9 cellular contexts compared by ENCODE assay signal in genomic region chr13:41017744-41018582, GRCh38. TPM values are rescaled to one million over a fixed set of nuclear protein-coding genes. Genes with fewer than 3 reads are reported as not detected.
DNase-seq lines count a peak whose midpoint lies in the region; ATAC-seq, FAIRE-seq and TF ChIP-seq lines count a peak whose summit lies in the region.
"Had no signal": no experiment of that assay in that cellular context is flagged by ENCODE, and none has a peak within 500 bp of the region (broad histone marks: within the 10 kb centered on the region; RNA-seq: fewer than 3 reads in every experiment).

No MANE protein-coding gene starts in this region.

- H3K9me1 ChIP-seq in endothelial cell of umbilical vein (replicated peaks; ENCODE audit: control insufficient read depth, extremely low read depth, insufficient read depth, low read length) = no peaks in the 10 kb centered on the region

- H3K27ac Mint-ChIP-seq in GM23338 = peak overlapping the region; percentile 49; the same call in 1 of the 2 replicates

- H3K36me3 Mint-ChIP-seq in GM23338 (ENCODE audit: low read depth) = no peaks in the 10 kb centered on the region

- intact Hi-C loops in endothelial cell of umbilical vein (cut with micrococcal nuclease) = loop anchor here (2.0 kb wide), 1 partner anchor 35 kb away; no protein-coding TSS in a partner anchor
- intact Hi-C loops in posterior vena cava (cut with DNase I) = no loop called here

- H3K4me1 ChIP-seq in GM23338 (ENCODE audit: insufficient read depth) (peaks cover 51% of the 10 kb centered on the region), OCI-LY3 (ENCODE audit: low read length) (peaks cover 33% of the 10 kb centered on the region), endothelial cell of umbilical vein (ENCODE audit: control insufficient read depth, extremely low read depth, insufficient read depth, low read length) (peaks cover 3% of the 10 kb centered on the region), skeletal muscle tissue (ENCODE audit: control insufficient read depth in 3 of 3, insufficient read depth in 3 of 3, low read length in 3 of 3) (peaks cover 7 to 14% (median 11%) of the 10 kb centered on the region in 3 donors)

- no peak overlapping the region for H3K27ac ChIP-seq in GM23338 (ENCODE audit: low read depth)
- H3K27ac ChIP-seq in OCI-LY3 (ENCODE audit: low read length) = peak overlapping the region; percentile 97
- no peak overlapping the region for H3K27ac ChIP-seq in endothelial cell of umbilical vein (ENCODE audit: insufficient read depth, low read depth, low read length)
- H3K27ac ChIP-seq in skeletal muscle tissue (ENCODE audit: low read depth, low read length) = peak overlapping the region; percentile 4

- H3K9ac ChIP-seq in OCI-LY3 (ENCODE audit: low read length) (peak overlapping the region; percentile 94), endothelial cell of umbilical vein (replicated peaks; ENCODE audit: extremely low read depth, insufficient read depth, low read length) (peak overlapping the region; percentile 93), skeletal muscle tissue (ENCODE audit: low read depth in 1 of 3, low read length in 3 of 3) (no peak overlapping the region)

- no peaks in the 10 kb centered on the region for H3K9me3 Mint-ChIP-seq in GM23338

- H3K9me3 ChIP-seq in OCI-LY3 (ENCODE audit: insufficient read depth, low read length) (no peaks in the 10 kb centered on the region), endothelial cell of umbilical vein (replicated peaks; ENCODE audit: control insufficient read depth, insufficient read depth, low read length) (no peaks in the 10 kb centered on the region), skeletal muscle tissue (ENCODE audit: control insufficient read depth in 3 of 3, low read length in 3 of 3) (no peaks in the 10 kb centered on the region)

- H3K9me2 ChIP-seq in GM23338 (ENCODE audit: insufficient read depth) = no peaks in the 10 kb centered on the region

- no peak for ATAC-seq in GM23338

- no peak overlapping the region for H2AFZ ChIP-seq in GM23338
- no peak overlapping the region for H2AFZ ChIP-seq in OCI-LY3 (ENCODE audit: low read depth, low read length)
- no peak overlapping the region for H2AFZ ChIP-seq in endothelial cell of umbilical vein (ENCODE audit: low read depth, low read length)

- dilution Hi-C loops in endothelial cell of umbilical vein (cut with MboI; ENCODE audit: extremely low pct_ligation_motif_present, low sequenced_read_pairs) = no loop called here

- H4K20me1 ChIP-seq in GM23338 (replicated peaks; ENCODE audit: insufficient read depth) (no peaks in the 10 kb centered on the region), OCI-LY3 (ENCODE audit: insufficient read depth, low read length) (peaks cover 33% of the 10 kb centered on the region), endothelial cell of umbilical vein (replicated peaks; ENCODE audit: control insufficient read depth, extremely low read depth, insufficient read depth, low read length) (no peaks in the 10 kb centered on the region)

- peaks cover 45% of the 10 kb centered on the region for H3K4me1 Mint-ChIP-seq in GM23338

- CTCF ChIA-PET in endothelial cell of umbilical vein (lab: Charles Lee) = interaction anchor here (2.9 kb wide), 1 partner anchor 37 kb away, joined by 14 read pairs; no protein-coding TSS in a partner anchor

- H3K27me3 Mint-ChIP-seq in GM23338 (ENCODE audit: insufficient read depth, low read depth, poor library complexity) = no peaks in the 10 kb centered on the region

- H3K79me2 ChIP-seq in GM23338 (replicated peaks; ENCODE audit: insufficient read depth) (0 out of 2 replicates have a peak, but pooled peaks cover 3% of the 10 kb centered on the region), OCI-LY3 (ENCODE audit: low read length) (peaks cover 64% of the 10 kb centered on the region), endothelial cell of umbilical vein (ENCODE audit: control insufficient read depth, insufficient read depth, low read length) (peaks cover 49% of the 10 kb centered on the region)

- no peak for TF ChIP-seq POLR2A in endothelial cell of umbilical vein (IDR thresholded peaks at IDR 0.05; ENCODE audit: low read depth, low read length)

- DNase-seq in GM23338 (ENCODE audit: low spot score) = no peak
- peak; percentile 17 for DNase-seq in endothelial cell of umbilical vein (ENCODE audit: low read depth, low spot score)
- no peak for DNase-seq in urothelium cell line (ENCODE audit: low spot score)
- DNase-seq in posterior vena cava (ENCODE audit: low spot score) = no peak
- no peak for DNase-seq in cerebellum (ENCODE audit: low spot score)
- DNase-seq in GM10266 (ENCODE audit: extremely low spot score) = no peak
- DNase-seq: GM23248 had no signal

- no peak for FAIRE-seq in endothelial cell of umbilical vein (lab: Jason Lieb, UNC)
- no peak for FAIRE-seq in urothelium cell line (lab: Jason Lieb, UNC)

- no TSS peak for BruUV-seq in endothelial cell of umbilical vein (replicated peaks; lab: Mats Ljungman, UMichigan)

- POLR2A ChIA-PET in endothelial cell of umbilical vein (lab: Charles Lee) = no interaction called here

- no peak overlapping the region for H3K4me2 ChIP-seq in GM23338
- peak overlapping the region; percentile 79 for H3K4me2 ChIP-seq in OCI-LY3 (ENCODE audit: low read length)
- H3K4me2 ChIP-seq in endothelial cell of umbilical vein (ENCODE audit: insufficient read depth, low read length) = peak overlapping the region; percentile 88

- H3F3A ChIP-seq in GM23338 (replicated peaks; ENCODE audit: low read depth) = no peaks in the 10 kb centered on the region

- no peak overlapping the region for H3K4me3 Mint-ChIP-seq in GM23338

- no peaks in the 10 kb centered on the region for H3K27me3 ChIP-seq in GM23338 (ENCODE audit: insufficient read depth)
- no peaks in the 10 kb centered on the region for H3K27me3 ChIP-seq in OCI-LY3 (ENCODE audit: low read depth, low read length)
- no peaks in the 10 kb centered on the region for H3K27me3 ChIP-seq in endothelial cell of umbilical vein (ENCODE audit: control insufficient read depth in 2 of 2, insufficient read depth in 2 of 2, low read length in 2 of 2)
- H3K27me3 ChIP-seq in skeletal muscle tissue (ENCODE audit: control insufficient read depth in 3 of 3, insufficient read depth in 3 of 3, low read length in 3 of 3) = no peaks in the 10 kb centered on the region

- no peaks in the 10 kb centered on the region for H3K36me3 ChIP-seq in GM23338 (ENCODE audit: insufficient read depth)
- peaks cover 24% of the 10 kb centered on the region for H3K36me3 ChIP-seq in OCI-LY3 (replicated peaks; ENCODE audit: low read depth, low read length)
- H3K36me3 ChIP-seq in endothelial cell of umbilical vein (ENCODE audit: control insufficient read depth in 2 of 2, extremely low read depth in 1 of 2, insufficient read depth in 2 of 2, low read length in 2 of 2) = no peaks in the 10 kb centered on the region
- H3K36me3 ChIP-seq in skeletal muscle tissue (ENCODE audit: control insufficient read depth in 3 of 3, insufficient read depth in 3 of 3, low read length in 3 of 3) = no peaks in the 10 kb centered on the region

- H3K4me3 ChIP-seq in GM23338 (no peak overlapping the region), OCI-LY3 (ENCODE audit: low read length) (peak overlapping the region; percentile 85), endothelial cell of umbilical vein (replicated peaks in 1 of 3; ENCODE audit: insufficient read depth in 1 of 3, low read depth in 1 of 3, low read length in 3 of 3) (peak overlapping the region in 2 of 3 experiments; percentile 19 to 91), skeletal muscle tissue (ENCODE audit: low read length in 3 of 3) (peak overlapping the region in 1 of 3 donors; percentile 14)

- TF ChIP-seq CTCF in GM23338 (conservative IDR thresholded peaks at IDR 0.05; ENCODE audit: low read depth in 2 of 2) = no peak
- TF ChIP-seq CTCF in OCI-LY3 (IDR thresholded peaks at IDR 0.05; ENCODE audit: low read depth, low read length) = no peak
- no peak for TF ChIP-seq CTCF in endothelial cell of umbilical vein (IDR thresholded peaks at IDR 0.05; ENCODE audit: extremely low read depth in 1 of 2, insufficient read depth in 1 of 2, low read depth in 1 of 2, low read length in 2 of 2)
- no peak for TF ChIP-seq CTCF in GM10266 (IDR thresholded peaks at IDR 0.05; ENCODE audit: control insufficient read depth, insufficient read depth, low read depth, missing control alignments)

TF ChIP-seq in endothelial cell of umbilical vein, 7 proteins besides CTCF, POLR2A, EP300 and RAD21 (continues in another document):
- no peak for TF ChIP-seq GATA2 (IDR thresholded peaks at IDR 0.05; ENCODE audit: insufficient read depth, insufficient read length, low read depth, low read length)
- TF ChIP-seq POLR2AphosphoS5 (IDR thresholded peaks at IDR 0.05; ENCODE audit: insufficient read depth, low read depth, low read length) = no peak
- no peak for TF ChIP-seq FOS (IDR thresholded peaks at IDR 0.05; ENCODE audit: borderline replicate concordance, insufficient read depth, low read length)
- no peak for TF ChIP-seq JUN (IDR thresholded peaks at IDR 0.05; ENCODE audit: borderline replicate concordance, insufficient read depth, insufficient read length, low read depth)

RNA-seq across cellular contexts. Expression of gene ELF1, which starts 1.2 kb away (rescaled TPM):
- 11.4 and 12.7 TPM in 2 replicates for total RNA-seq in GM23338 (2014; rRNA removed; shearing (Covaris generic))
- polyA plus RNA-seq in GM23338 (2016; fragmentation: Nextera tagmentation; extraction: Ambion mirVana) (5.4 and 7.0 TPM in 2 replicates), endothelial cell of umbilical vein (28.6 and 31.8 TPM in 2 replicates)
- total RNA-seq in endothelial cell of umbilical vein (61.2 and 62.5 TPM in 2 replicates), skeletal muscle tissue (33.9 TPM), posterior vena cava (10 to 100 TPM; 56.2 to 56.3 TPM), cerebellum (17.1 TPM)
- polyA plus RNA-seq in endothelial cell of umbilical vein (2011; cell fraction: cytosol; rRNA removed) = 26.3 and 29.4 TPM in 2 replicates
- polyA plus RNA-seq in endothelial cell of umbilical vein (2011; cell fraction: nucleus; rRNA removed) = 49.6 TPM in 2 replicates
- 49.5 and 49.7 TPM in 2 replicates for polyA plus RNA-seq in endothelial cell of umbilical vein (2012)
- polyA minus RNA-seq in endothelial cell of umbilical vein = 57.9 and 67.6 TPM in 2 replicates
- polyA minus RNA-seq in endothelial cell of umbilical vein (2011; cell fraction: cytosol; rRNA and poly(A)+ RNA removed) = 12.8 TPM
- 81.5 and 119 TPM in 2 replicates for polyA minus RNA-seq in endothelial cell of umbilical vein (2011; cell fraction: nucleus; rRNA and poly(A)+ RNA removed)

RNA-seq across cellular contexts. Expression of gene WBP4, which starts 43.3 kb away (rescaled TPM):
- total RNA-seq in GM23338 (2014; rRNA removed; shearing (Covaris generic)) = 7.6 TPM in 2 replicates
- polyA plus RNA-seq in GM23338 (2016; fragmentation: Nextera tagmentation; extraction: Ambion mirVana) (33.2 and 33.8 TPM in 2 replicates), endothelial cell of umbilical vein (2.5 and 4.3 TPM in 2 replicates)
- total RNA-seq in endothelial cell of umbilical vein (14.4 and 14.8 TPM in 2 replicates), skeletal muscle tissue (6.8 TPM), posterior vena cava (10 to 100 TPM; 12.6 to 12.9 TPM), cerebellum (9.3 TPM)
- 8.5 and 8.8 TPM in 2 replicates for polyA plus RNA-seq in endothelial cell of umbilical vein (2011; cell fraction: cytosol; rRNA removed)
- 7.6 and 12.1 TPM in 2 replicates for polyA plus RNA-seq in endothelial cell of umbilical vein (2011; cell fraction: nucleus; rRNA removed)
- 14.1 and 16.8 TPM in 2 replicates for polyA plus RNA-seq in endothelial cell of umbilical vein (2012)
- 2.8 and 3.1 TPM in 2 replicates for polyA minus RNA-seq in endothelial cell of umbilical vein
- 2.2 TPM for polyA minus RNA-seq in endothelial cell of umbilical vein (2011; cell fraction: cytosol; rRNA and poly(A)+ RNA removed)
- 5.2 and 7.5 TPM in 2 replicates for polyA minus RNA-seq in endothelial cell of umbilical vein (2011; cell fraction: nucleus; rRNA and poly(A)+ RNA removed)

Comparison
In these comparisons a context has a peak if more than half of its experiments do, and no peak if none do; other contexts are left out.
1. H3K27ac ChIP-seq: peak in OCI-LY3 (single experiment) and skeletal muscle tissue (single experiment); none in GM23338 (single experiment) and endothelial cell of umbilical vein (single experiment).
2. H3K9ac ChIP-seq: peak in OCI-LY3 (single experiment) and endothelial cell of umbilical vein (single experiment); none in skeletal muscle tissue (0 of 3).